8 cellular contexts compared by ENCODE assay signal in genomic region chr3:42036483-42036823, GRCh38. TPM values are rescaled to one million over a fixed set of nuclear protein-coding genes. Genes with fewer than 3 reads are reported as not detected.
DNase-seq lines count a peak whose midpoint lies in the region; ATAC-seq and TF ChIP-seq lines count a peak whose summit lies in the region.

No MANE protein-coding gene starts in this region.

- intact Hi-C loops in body of pancreas (cut with DNase I): no loop called here
- intact Hi-C loops in right lobe of liver (cut with DNase I): no loop called here

- peak; percentile 65 for ATAC-seq in HG02885 (IDR thresholded peaks at IDR 0.05; ENCODE audit: poor library complexity, unreplicated experiment)
- peak; percentile 78 for ATAC-seq in body of pancreas
- peak; percentile 6 to 74 (median 42) for ATAC-seq in right lobe of liver
- ATAC-seq in GM19452 (IDR thresholded peaks at IDR 0.05; ENCODE audit: unreplicated experiment): no peak

- H3K4me1 ChIP-seq in body of pancreas: peaks cover 45% of the 10 kb centered on the region
- peaks cover 0 to 58% (median 19%) of the 10 kb centered on the region in 4 donors for H3K4me1 ChIP-seq in right lobe of liver

- H3K9me3 ChIP-seq in body of pancreas (no peaks in the 10 kb centered on the region), right lobe of liver (no peaks in the 10 kb centered on the region)

- H3K27ac ChIP-seq in body of pancreas: peak overlapping the region; percentile 11 to 65 (median 36)
- peak overlapping the region; percentile 8 to 63 (median 30) for H3K27ac ChIP-seq in right lobe of liver

- DNase-seq in AG09319 (ENCODE audit: extremely low read depth, low read depth): peak; percentile 80
- DNase-seq in body of pancreas: peak in 3 of 4 donors; percentile 30 to 40 (median 38)
- no peak for DNase-seq in right lobe of liver
- DNase-seq in effector CD4-positive, alpha-beta T cell: no peak
- DNase-seq in cerebellar cortex (ENCODE audit: low spot score): no peak
- DNase-seq in NCI-H128 (lab: John Stamatoyannopoulos, UW; ENCODE audit: unreplicated experiment): no peak

- H3K27me3 ChIP-seq in body of pancreas: no peaks in the 10 kb centered on the region
- H3K27me3 ChIP-seq in right lobe of liver: no peaks in the 10 kb centered on the region

- peak in 2 of 3 donors; percentile 22 to 45 for TF ChIP-seq POLR2A in body of pancreas (IDR thresholded peaks at IDR 0.05)
- no peak for TF ChIP-seq POLR2A in right lobe of liver (IDR thresholded peaks at IDR 0.05)

- H3K36me3 ChIP-seq in body of pancreas (replicated peaks in 1 of 2; ENCODE audit: insufficient read depth in 1 of 2, low read depth in 2 of 2) (no peaks in the 10 kb centered on the region), right lobe of liver (no peaks in the 10 kb centered on the region)

- TF ChIP-seq CTCF in AG09319 (IDR thresholded peaks at IDR 0.05; ENCODE audit: low read depth, low read length) (no peak), body of pancreas (IDR thresholded peaks at IDR 0.05) (no peak), right lobe of liver (IDR thresholded peaks at IDR 0.05) (no peak)

- H3K4me3 ChIP-seq in body of pancreas (no peak overlapping the region), right lobe of liver (no peak overlapping the region)

- 55 to 68% methylated on average over 3 of the region's 3 CpGs for WGBS in body of pancreas, 2 donors
- WGBS in right lobe of liver (ENCODE audit: insufficient coverage, low coverage, low lambda C conversion rate, missing lambda C conversion rate): 46% methylated on average over 2 of the region's 3 CpGs

RNA-seq across cellular contexts. Expression of gene TRAK1, which starts 54.7 kb away (rescaled TPM):
- total RNA-seq in body of pancreas: 10 to 100 TPM; 17.1 to 24.1 TPM
- 10 to 100 TPM in 5 of 6 experiments, 1 to 10 TPM in 1; 9.5 to 16.4 (median 12.2) TPM for total RNA-seq in right lobe of liver

Comparison
In these comparisons a context has a peak if more than half of its experiments do, and no peak if none do; other contexts are left out.
1. DNase-seq: peak in AG09319 (single experiment) and body of pancreas (3 of 4); none in right lobe of liver (0 of 3), effector CD4-positive, alpha-beta T cell (single experiment), cerebellar cortex (single experiment) and NCI-H128 (single experiment).